11 cellular contexts compared by ENCODE assay signal in the genomic region with DNA sequence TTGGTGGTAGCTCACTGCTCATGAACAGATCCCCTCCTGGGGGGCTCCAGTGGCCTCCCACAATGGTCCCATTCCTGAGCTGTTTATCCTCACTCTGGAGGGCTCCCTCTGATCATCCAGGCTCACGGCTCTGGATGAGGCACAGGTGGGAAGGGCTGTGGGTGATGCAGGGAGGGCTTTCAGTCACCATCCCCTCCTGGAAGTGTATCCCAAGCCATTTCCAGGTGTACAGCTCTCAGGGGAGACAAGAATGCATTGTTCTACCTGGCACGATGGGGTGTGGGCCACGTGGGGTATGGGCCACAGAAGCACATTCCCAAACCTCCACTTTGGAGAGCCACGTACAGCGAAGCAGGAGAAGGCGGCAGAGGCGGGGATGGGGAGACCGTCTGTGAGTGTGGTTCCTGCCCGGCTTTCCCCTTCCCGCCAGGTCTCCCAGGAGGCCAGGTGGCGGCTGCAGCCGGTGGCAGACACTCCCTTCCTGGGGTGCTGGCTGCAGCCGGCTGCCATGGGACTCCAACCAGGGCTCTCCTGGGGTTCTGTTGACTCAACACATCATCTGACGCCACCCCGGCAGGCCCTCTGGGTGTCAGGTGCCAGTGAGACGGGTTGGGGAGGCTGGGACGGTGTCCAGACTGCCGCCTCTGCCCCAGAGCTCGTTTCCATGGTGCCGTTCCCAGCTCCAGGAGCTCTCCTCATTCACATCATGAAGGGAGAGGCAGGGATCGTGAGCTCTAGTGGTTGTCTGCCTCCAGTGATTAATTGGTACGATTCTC.
DNase-seq lines count a peak whose midpoint lies in the region; ATAC-seq, FAIRE-seq and TF ChIP-seq lines count a peak whose summit lies in the region.
"Had no signal": no experiment of that assay in that cellular context is flagged by ENCODE, and none has a peak within 500 bp of the region (broad histone marks: within the 10 kb centered on the region; RNA-seq: fewer than 3 reads in every experiment).

No MANE protein-coding gene starts in this region.

- TF ChIP-seq EP300 in A549 (IDR thresholded peaks at IDR 0.05), result peak in 1 of 2 experiments; percentile 29; a peak in 1 of 5 replicates
- TF ChIP-seq EP300 in sigmoid colon (IDR thresholded peaks at IDR 0.05), result no peak

- no peaks in the 10 kb centered on the region for H3K36me3 Mint-ChIP-seq in brain
- H3K36me3 Mint-ChIP-seq: activated CD4-positive, alpha-beta memory T cell treated with anti-CD3 and anti-CD28 coated beads for 36 hours had no signal

- no peak for TF ChIP-seq RAD21 in A549 (conservative IDR thresholded peaks at IDR 0.05 in 1 of 2, IDR thresholded peaks at IDR 0.05 in 1 of 2)

- POLR2A ChIA-PET in A549 (lab: Yijun Ruan, JAX), result interaction anchor here (2.0 kb wide), 1 partner anchor 57 kb away, joined by 6 read pairs; no protein-coding TSS in a partner anchor

- H3K4me1 Mint-ChIP-seq in brain, result peaks cover 33% of the 10 kb centered on the region

- H3K27me3 ChIP-seq in sigmoid colon (no peaks in the 10 kb centered on the region), brain microvascular endothelial cell (replicated peaks) (no peaks in the 10 kb centered on the region)

- peak overlapping the region; percentile 82 to 93 for H3K27ac ChIP-seq in A549
- H3K27ac ChIP-seq in sigmoid colon, result peak overlapping the region in 1 of 4 donors; percentile 78
- no peak overlapping the region for H3K27ac ChIP-seq in brain microvascular endothelial cell
- H3K27ac ChIP-seq: parathyroid adenoma had no signal

- peak overlapping the region in 2 of 5 experiments; percentile 6 to 25 for H3K4me3 Mint-ChIP-seq in brain
- H3K4me3 Mint-ChIP-seq: activated CD4-positive, alpha-beta memory T cell treated with anti-CD3 and anti-CD28 coated beads for 36 hours had no signal

- ATAC-seq in A549 (no peak), left colon (peak; percentile 6), HG02623 (IDR thresholded peaks at IDR 0.05; ENCODE audit: unreplicated experiment) (no peak), HG02610 (IDR thresholded peaks at IDR 0.05; ENCODE audit: unreplicated experiment) (no peak)
- ATAC-seq: HCT116 had no signal

- H3K9me3 Mint-ChIP-seq in brain, result peaks cover 0 to 3% (median 0%) of the 10 kb centered on the region in 5 experiments
- H3K9me3 Mint-ChIP-seq: activated CD4-positive, alpha-beta memory T cell treated with anti-CD3 and anti-CD28 coated beads for 36 hours had no signal

- no peak for DNase-seq in A549 (ENCODE audit: low read depth in 1 of 2, low spot score in 1 of 2)
- DNase-seq in NCI-H187 treated with DMSO at 0.1 percent for 48 hours (lab: John Stamatoyannopoulos, UW), result peak; percentile 79
- no peak for DNase-seq in left colon
- DNase-seq in sigmoid colon, result no peak
- DNase-seq in brain microvascular endothelial cell, result no peak
- DNase-seq: activated CD4-positive, alpha-beta memory T cell treated with anti-CD3 and anti-CD28 coated beads for 36 hours had no signal

- no peak for TF ChIP-seq POLR2A in A549 (IDR thresholded peaks at IDR 0.05; ENCODE audit: low read length)
- no peak for TF ChIP-seq POLR2A in sigmoid colon (IDR thresholded peaks at IDR 0.05)

- FAIRE-seq in A549 (lab: Jason Lieb, UNC), result no peak

- peaks cover 55% of the 10 kb centered on the region for H3K4me1 ChIP-seq in A549
- H3K4me1 ChIP-seq in sigmoid colon, result peaks cover 0 to 30% (median 22%) of the 10 kb centered on the region in 4 donors

- no peaks in the 10 kb centered on the region for H3K9me3 ChIP-seq in A549
- H3K9me3 ChIP-seq in sigmoid colon, result no peaks in the 10 kb centered on the region

- CTCF ChIA-PET in A549 (lab: Yijun Ruan, JAX), result interaction anchor here (0.9 to 2.9 kb wide), 14 partner anchors 8 to 120 kb away, joined by 3 to 17 read pairs (median 4); no protein-coding TSS in a partner anchor

- H3K4me3 ChIP-seq in A549 (no peak overlapping the region), sigmoid colon (no peak overlapping the region), brain microvascular endothelial cell (ENCODE audit: low read depth, low read length) (no peak overlapping the region)

- no peaks in the 10 kb centered on the region for H3K27me3 Mint-ChIP-seq in brain
- H3K27me3 Mint-ChIP-seq: activated CD4-positive, alpha-beta memory T cell treated with anti-CD3 and anti-CD28 coated beads for 36 hours had no signal

- no peaks in the 10 kb centered on the region for H3K36me3 ChIP-seq in sigmoid colon
- H3K36me3 ChIP-seq in brain microvascular endothelial cell (replicated peaks), result no peaks in the 10 kb centered on the region

- H3K4me2 ChIP-seq in A549, result peak overlapping the region; percentile 74

- in situ Hi-C loops in brain microvascular endothelial cell (cut with HindIII; ENCODE audit: low pct_ligation_motif_present, low sequenced_read_pairs), result no loop called here

- TF ChIP-seq CTCF in A549 (IDR thresholded peaks at IDR 0.05) (no peak), brain (conservative IDR thresholded peaks at IDR 0.05) (no peak), sigmoid colon (IDR thresholded peaks at IDR 0.05) (no peak), brain microvascular endothelial cell (IDR thresholded peaks at IDR 0.05; ENCODE audit: low read depth, low read length, missing control alignments) (no peak)

- intact Hi-C loops in left colon (cut with DNase I, micrococcal nuclease), result no loop called here
- intact Hi-C loops in sigmoid colon (cut with DNase I), result no loop called here

- H3K27ac Mint-ChIP-seq in brain, result peak overlapping the region in 3 of 5 experiments; percentile 49 to 86 (median 50)
- H3K27ac Mint-ChIP-seq: activated CD4-positive, alpha-beta memory T cell treated with anti-CD3 and anti-CD28 coated beads for 36 hours had no signal

- WGBS in A549 (ENCODE audit: missing lambda C conversion rate), result 82% methylated on average over 22 of the region's 22 CpGs
- 88 to 90% methylated on average over 22 of the region's 22 CpGs for WGBS in sigmoid colon, 2 donors

TF ChIP-seq in A549, 52 proteins besides CTCF, POLR2A, EP300 and RAD21:
- no peak for TF ChIP-seq RARB (CRISPR knock-in tag; IDR thresholded peaks at IDR 0.05)
- TF ChIP-seq, protein P1, sequence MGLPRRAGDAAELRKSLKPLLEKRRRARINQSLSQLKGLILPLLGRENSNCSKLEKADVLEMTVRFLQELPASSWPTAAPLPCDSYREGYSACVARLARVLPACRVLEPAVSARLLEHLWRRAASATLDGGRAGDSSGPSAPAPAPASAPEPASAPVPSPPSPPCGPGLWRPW (IDR thresholded peaks at IDR 0.05), result no peak
- no peak for TF ChIP-seq CHD2 (IDR thresholded peaks at IDR 0.05; ENCODE audit: low read length, partially characterized antibody)
TF ChIP-seq in A549: peak in this region for 0.
